ENCODE assay signal across 8 cellular contexts in genomic region chr5:172144291-172144815, GRCh38. TPM values are rescaled to one million over a fixed set of nuclear protein-coding genes. Genes with fewer than 3 reads are reported as not detected.
DNase-seq lines count a peak whose midpoint lies in the region; ATAC-seq and TF ChIP-seq lines count a peak whose summit lies in the region.

No MANE protein-coding gene starts in this region.

- in situ Hi-C loops in GM13976 (cut with MboI; ENCODE audit: low sequenced_read_pairs, unreplicated experiment): no loop called here

- H3K36me3 ChIP-seq in psoas muscle (ENCODE audit: insufficient read depth in 1 of 2, low read depth in 1 of 2): no peaks in the 10 kb centered on the region

- H3K9me3 ChIP-seq in psoas muscle: no peaks in the 10 kb centered on the region

- H3K9me3 Mint-ChIP-seq in natural killer cell: no peaks in the 10 kb centered on the region

- WGBS in psoas muscle, 3 donors: 49 to 70% (median 65%) methylated on average over 10 of the region's 10 CpGs

- H3K4me3 ChIP-seq in psoas muscle: no peak overlapping the region

- H3K27ac ChIP-seq in caudate nucleus (ENCODE audit: low read depth, low read length) (peak overlapping the region; percentile 67), psoas muscle (no peak overlapping the region)

- no peaks in the 10 kb centered on the region for H3K27me3 ChIP-seq in psoas muscle (ENCODE audit: insufficient read depth in 3 of 3, low read length in 2 of 3)

- peaks cover 85 to 93% of the 10 kb centered on the region in 2 donors for H3K4me1 Mint-ChIP-seq in natural killer cell

- H3K27me3 Mint-ChIP-seq in natural killer cell (ENCODE audit: low read depth in 2 of 2): no peaks in the 10 kb centered on the region

- H3K36me3 Mint-ChIP-seq in natural killer cell: no peaks in the 10 kb centered on the region

- H3K4me1 ChIP-seq in psoas muscle: peaks cover 4% of the 10 kb centered on the region

- peak overlapping the region; percentile 97 to 98 for H3K27ac Mint-ChIP-seq in natural killer cell

- ATAC-seq in HG02840 (IDR thresholded peaks at IDR 0.05; ENCODE audit: low FRiP score, unreplicated experiment) (peak; percentile 55), natural killer cell (peak in 2 of 3 donors; percentile 26 to 31), psoas muscle (no peak)

- H3K4me3 Mint-ChIP-seq in natural killer cell: peak overlapping the region; percentile 57

- TF ChIP-seq CTCF in GM13976 (IDR thresholded peaks at IDR 0.05; ENCODE audit: borderline replicate concordance, control extremely low read depth, extremely low read depth, insufficient read depth, missing control alignments) (no peak), natural killer cell (IDR thresholded peaks at IDR 0.05) (no peak), psoas muscle (IDR thresholded peaks at IDR 0.05) (no peak)

- intact Hi-C loops in natural killer cell (cut with micrococcal nuclease): loop anchor here (2.0 kb wide), 1 partner anchor 18 kb away; no protein-coding TSS in a partner anchor
- intact Hi-C loops in psoas muscle (cut with DNase I): no loop called here

- DNase-seq in GM13976 (ENCODE audit: low spot score): peak; percentile 66
- DNase-seq in caudate nucleus (lab: John Stamatoyannopoulos, UW): peak in 26 of 61 donors; percentile 7 to 52 (median 25)
- no peak for DNase-seq in natural killer cell
- DNase-seq in DMS79 treated with DMSO at 0.1 percent for 48 hours (lab: John Stamatoyannopoulos, UW): no peak
- no peak for DNase-seq in psoas muscle
- DNase-seq in activated T-cell treated with anti-CD3 and anti-CD28 coated beads for 4 hours: no peak
- DNase-seq in kidney glomerular epithelial cell (lab: John Stamatoyannopoulos, UW): no peak

RNA-seq across cellular contexts. Expression of gene STK10, which starts 43.7 kb away (rescaled TPM):
- total RNA-seq in natural killer cell (100 to 1,000 TPM; 705 to 879 (median 783) TPM), psoas muscle (1 to 10 TPM; 6.1 to 8.6 (median 6.6) TPM)
- polyA plus RNA-seq in psoas muscle: 1 to 10 TPM; 1.9 to 6.4 (median 3.7) TPM

RNA-seq across cellular contexts. Expression of gene EFCAB9, which starts 49.6 kb away (rescaled TPM):
- total RNA-seq in natural killer cell (not detected), psoas muscle (not detected)
- under 1 TPM in 1 of 3 donors, not detected in 2; 0.08 TPM for polyA plus RNA-seq in psoas muscle

Comparison
In these comparisons a context has a peak if more than half of its experiments do, and no peak if none do; other contexts are left out.
1. ATAC-seq: peak in HG02840 (single experiment) and natural killer cell (2 of 3); none in psoas muscle (0 of 4).
2. RNA of gene STK10, which starts 43.7 kb away (total RNA-seq): 705 to 879 TPM in natural killer cell; 6.1 to 8.6 TPM in psoas muscle; every median in the first group is over 10 times any median in the second.